Comparison of ENCODE assay signal across 21 cellular contexts in genomic region chr2:120751553-120751952, GRCh38. TPM values are rescaled to one million over a fixed set of nuclear protein-coding genes. Genes with fewer than 3 reads are reported as not detected.
A peak's percentile ranks its signal among the peaks of the same experiment; 100 is the strongest.
DNase-seq lines count a peak whose midpoint lies in the region; TF ChIP-seq lines count a peak whose summit lies in the region.
"Had no signal": no experiment of that assay in that cellular context is flagged by ENCODE, and none has a peak within 500 bp of the region (broad histone marks: within the 10 kb centered on the region; RNA-seq: fewer than 3 reads in every experiment).

No MANE protein-coding gene starts in this region.

- DNase-seq in AG10803 (ENCODE audit: low read depth), result peak; percentile 66
- DNase-seq in SJCRH30, result no peak
- DNase-seq in choroid plexus epithelial cell (ENCODE audit: low read depth), result peak; percentile 72
- DNase-seq in mesothelial cell of epicardium (ENCODE audit: low spot score in 2 of 2, unreplicated experiment in 2 of 2), result no peak
- DNase-seq in NCI-H748 treated with DMSO at 0.1 percent for 48 hours (lab: John Stamatoyannopoulos, UW), result no peak
- DNase-seq in dedifferentiated amniotic fluid mesenchymal stem cell (ENCODE audit: extremely low spot score), result no peak
- DNase-seq in UCSD-AML1 (lab: John Stamatoyannopoulos, UW; ENCODE audit: unreplicated experiment), result no peak
- no peak for DNase-seq in activated CD4-positive, alpha-beta T cell treated with anti-CD3 and anti-CD28 coated beads, Interleukin-2, amount 10 ng/mL, durations not matched to agents 7 days and 5 days
- DNase-seq: Calu3, Kasumi-1, MG63, NCI-H1048, NCI-H1436 treated with DMSO at 0.1 percent for 48 hours, NCI-H2081 treated with DMSO at 0.1 percent for 48 hours, NCI-H510A, NCI-H774, OCI-M1, SHP77 treated with DMSO at 0.1 percent for 48 hours had no signal

- no peaks in the 10 kb centered on the region for H3K27me3 ChIP-seq in SJCRH30
- H3K27me3 ChIP-seq: BLaER1 treated with 17β-estradiol and CSF1 and Interleukin-3, amounts not matched to agents 10 nM and 100 nM; MG63 had no signal

- no peaks in the 10 kb centered on the region for H3K9me3 ChIP-seq in SJCRH30 (replicated peaks)
- H3K9me3 ChIP-seq: BLaER1 treated with 17β-estradiol and CSF1 and Interleukin-3, amounts not matched to agents 10 nM and 100 nM; MG63 had no signal

- H3K4me3 ChIP-seq in AG10803 (ENCODE audit: low read length) (no peak overlapping the region), SJCRH30 (no peak overlapping the region), choroid plexus epithelial cell (ENCODE audit: low read depth, low read length) (no peak overlapping the region)
- H3K4me3 ChIP-seq: BLaER1 treated with 17β-estradiol and CSF1 and Interleukin-3, amounts not matched to agents 10 nM and 100 nM; GM12878; MG63 had no signal

- peaks cover 6% of the 10 kb centered on the region for H3K9me3 Mint-ChIP-seq in mesothelial cell of epicardium
- no peaks in the 10 kb centered on the region for H3K9me3 Mint-ChIP-seq in activated CD4-positive, alpha-beta T cell treated with anti-CD3 and anti-CD28 coated beads, Interleukin-2, amount 10 ng/mL, durations not matched to agents 7 days and 5 days
- H3K9me3 Mint-ChIP-seq: CD8-positive, alpha-beta T cell had no signal

- no peak overlapping the region for H3K4me3 Mint-ChIP-seq in mesothelial cell of epicardium
- no peak overlapping the region for H3K4me3 Mint-ChIP-seq in activated CD4-positive, alpha-beta T cell treated with anti-CD3 and anti-CD28 coated beads, Interleukin-2, amount 10 ng/mL, durations not matched to agents 7 days and 5 days
- H3K4me3 Mint-ChIP-seq: CD8-positive, alpha-beta T cell had no signal

- H3K27ac Mint-ChIP-seq in mesothelial cell of epicardium, result peak overlapping the region; percentile 63
- no peak overlapping the region for H3K27ac Mint-ChIP-seq in activated CD4-positive, alpha-beta T cell treated with anti-CD3 and anti-CD28 coated beads, Interleukin-2, amount 10 ng/mL, durations not matched to agents 7 days and 5 days
- H3K27ac Mint-ChIP-seq: CD8-positive, alpha-beta T cell had no signal

- no peaks in the 10 kb centered on the region for H3K36me3 ChIP-seq in SJCRH30
- H3K36me3 ChIP-seq: BLaER1 treated with 17β-estradiol and CSF1 and Interleukin-3, amounts not matched to agents 10 nM and 100 nM; MG63 had no signal

- no peaks in the 10 kb centered on the region for H3K27me3 Mint-ChIP-seq in mesothelial cell of epicardium (ENCODE audit: low read depth)
- H3K27me3 Mint-ChIP-seq in activated CD4-positive, alpha-beta T cell treated with anti-CD3 and anti-CD28 coated beads, Interleukin-2, amount 10 ng/mL, durations not matched to agents 7 days and 5 days, result peaks cover 12% of the 10 kb centered on the region

- POLR2A ChIA-PET in activated CD4-positive, alpha-beta T cell treated with anti-CD3 and anti-CD28 coated beads, Interleukin-2, amount 10 ng/mL, durations not matched to agents 7 days and 5 days (lab: Charles Lee), result no interaction called here

- TF ChIP-seq CTCF in AG10803 (conservative IDR thresholded peaks at IDR 0.05; ENCODE audit: low read length), result no peak
- TF ChIP-seq CTCF in choroid plexus epithelial cell (conservative IDR thresholded peaks at IDR 0.05; ENCODE audit: low read depth, low read length), result no peak
- no peak for TF ChIP-seq CTCF in mesothelial cell of epicardium (IDR thresholded peaks at IDR 0.05; ENCODE audit: unreplicated experiment)

- CTCF ChIA-PET in activated CD4-positive, alpha-beta T cell treated with anti-CD3 and anti-CD28 coated beads, Interleukin-2, amount 10 ng/mL, durations not matched to agents 7 days and 5 days (lab: Charles Lee), result no interaction called here

- peak overlapping the region; percentile 37; the same call in 1 of the 2 replicates for H3K27ac ChIP-seq in SJCRH30

- peaks cover 11% of the 10 kb centered on the region for H3K36me3 Mint-ChIP-seq in mesothelial cell of epicardium
- no peaks in the 10 kb centered on the region for H3K36me3 Mint-ChIP-seq in activated CD4-positive, alpha-beta T cell treated with anti-CD3 and anti-CD28 coated beads, Interleukin-2, amount 10 ng/mL, durations not matched to agents 7 days and 5 days (ENCODE audit: low read depth)
- H3K36me3 Mint-ChIP-seq: CD8-positive, alpha-beta T cell had no signal

- H3K4me1 ChIP-seq in SJCRH30, result peaks cover 48% of the 10 kb centered on the region

- H3K4me1 Mint-ChIP-seq in mesothelial cell of epicardium, result peaks cover 34% of the 10 kb centered on the region
- H3K4me1 Mint-ChIP-seq in activated CD4-positive, alpha-beta T cell treated with anti-CD3 and anti-CD28 coated beads, Interleukin-2, amount 10 ng/mL, durations not matched to agents 7 days and 5 days, result no peaks in the 10 kb centered on the region

RNA-seq across cellular contexts. Expression of gene GLI2, which starts 15.9 kb away (rescaled TPM):
- total RNA-seq in SJCRH30 (2014; rRNA removed; shearing (Covaris generic)), result 13.0 and 18.4 TPM in 2 replicates
- total RNA-seq in mesothelial cell of epicardium, result 65.3 to 67.0 TPM (median 65.6 TPM) in 3 replicates
- total RNA-seq in activated CD4-positive, alpha-beta T cell treated with anti-CD3 and anti-CD28 coated beads, Interleukin-2, amount 10 ng/mL, durations not matched to agents 7 days and 5 days, result under 1 TPM; 0.07 to 0.12 TPM
- total RNA-seq: CD8-positive, alpha-beta T cell; GM12878 had no signal

Comparison
In these comparisons a context has a peak if more than half of its experiments do, and no peak if none do; other contexts are left out.
1. DNase-seq: peak in AG10803 (single experiment) and choroid plexus epithelial cell (single experiment); none in SJCRH30 (0 of 2), mesothelial cell of epicardium (0 of 2), NCI-H748 treated with DMSO at 0.1 percent for 48 hours (single experiment), dedifferentiated amniotic fluid mesenchymal stem cell (single experiment), UCSD-AML1 (single experiment) and activated CD4-positive, alpha-beta T cell treated with anti-CD3 and anti-CD28 coated beads, Interleukin-2, amount 10 ng/mL, durations not matched to agents 7 days and 5 days (single experiment).
2. RNA of gene GLI2, which starts 15.9 kb away (total RNA-seq): 65.3 to 67.0 TPM in mesothelial cell of epicardium and 13.0 to 18.4 TPM in SJCRH30; 0.07 to 0.12 TPM in activated CD4-positive, alpha-beta T cell treated with anti-CD3 and anti-CD28 coated beads, Interleukin-2, amount 10 ng/mL, durations not matched to agents 7 days and 5 days; every median in the first group is over 10 times any median in the second.